8 cellular contexts compared by ENCODE assay signal in genomic region chr4:155953151-155954117, GRCh38. TPM values are rescaled to one million over a fixed set of nuclear protein-coding genes. Genes with fewer than 3 reads are reported as not detected.
DNase-seq lines count a peak whose midpoint lies in the region; ATAC-seq and TF ChIP-seq lines count a peak whose summit lies in the region.

TSS of gene CTSO (minus strand) at chr4:155953866. CDS start at chr4:155953847, 19 bp downstream.

- intact Hi-C loops in colonic mucosa (cut with DNase I), result loop anchor here (5.0 to 10.0 kb wide), 2 partner anchors 141 to 509 kb away; no protein-coding TSS in a partner anchor

- CTCF ChIA-PET in AG04450 (lab: Charles Lee), result interaction anchor here (0.6 to 4.9 kb wide), 59 partner anchors 10 to 1403 kb away, joined by 3 to 173 read pairs (median 4); partner anchors contain the start of genes ASIC5, GUCY1B1 and PLRG1

- H3K27me3 ChIP-seq in AG04450 (ENCODE audit: control insufficient read depth, insufficient read depth, low read length) (no peaks in the 10 kb centered on the region), colonic mucosa (no peaks in the 10 kb centered on the region)

- peak; percentile 64 for DNase-seq in AG04450 (ENCODE audit: low read depth, low spot score)
- peak; percentile 66 for DNase-seq in NCI-H345 (lab: John Stamatoyannopoulos, UW)
- DNase-seq in activated CD4-positive, alpha-beta T cell treated with anti-CD3 and anti-CD28 coated beads for 4 hours, result peak; percentile 62 to 72
- DNase-seq in colonic mucosa, result peak; percentile 76
- peak; percentile 94 for DNase-seq in left kidney (ENCODE audit: low read depth, low spot score)
- DNase-seq in stimulated activated CD4-positive, alpha-beta T cell treated with anti-CD3 and anti-CD28 coated beads, Interleukin-2, amount 100 ng/mL, for 24 hours, result peak; percentile 71

- POLR2A ChIA-PET in AG04450 (lab: Yijun Ruan, JAX), result interaction anchor here (0.6 to 1.3 kb wide), 4 partner anchors 99 to 549 kb away, joined by 3 to 9 read pairs (median 4); no protein-coding TSS in a partner anchor

- TF ChIP-seq CTCF in AG04450 (IDR thresholded peaks at IDR 0.05; ENCODE audit: low read depth, low read length), result peak; percentile 69
- peak; percentile 45 for TF ChIP-seq CTCF in colonic mucosa (IDR thresholded peaks at IDR 0.05)

- peak; percentile 95 for ATAC-seq in GM18867 (IDR thresholded peaks at IDR 0.05; ENCODE audit: unreplicated experiment)
- peak; percentile 95 for ATAC-seq in HG03108 (IDR thresholded peaks at IDR 0.05; ENCODE audit: unreplicated experiment)

- H3K9me3 ChIP-seq in AG04450 (ENCODE audit: control insufficient read depth, insufficient read depth, low read length) (no peaks in the 10 kb centered on the region), colonic mucosa (no peaks in the 10 kb centered on the region)

- peak within 1 kb of the TSS; percentile 80 to 91 for H3K9ac ChIP-seq in colonic mucosa (ENCODE audit: low read depth in 2 of 2, low read length in 2 of 2)

- H3K4me3 ChIP-seq in AG04450 (ENCODE audit: low read depth, low read length) (peak within 1 kb of the TSS; percentile 74), colonic mucosa (peak within 1 kb of the TSS; percentile 84)

- H3K36me3 ChIP-seq in colonic mucosa, result no peaks in the 10 kb centered on the region

- H3K4me1 ChIP-seq in colonic mucosa, result peaks cover 7% of the 10 kb centered on the region

- H3K27ac ChIP-seq in AG04450 (ENCODE audit: low read depth, low read length), result peak within 1 kb of the TSS; percentile 95
- H3K27ac ChIP-seq in colonic mucosa, result peak within 1 kb of the TSS; percentile 98

RNA-seq across cellular contexts. Expression of gene CTSO, which starts in this region (rescaled TPM):
- polyA plus RNA-seq in AG04450 (2011; rRNA removed), result 19.0 and 24.0 TPM in 2 replicates
- 3.8 and 6.6 TPM in 2 replicates for polyA minus RNA-seq in AG04450 (2011; rRNA and poly(A)+ RNA removed)
- total RNA-seq in colonic mucosa, result 10 to 100 TPM in 1 of 2 donors, 1 to 10 TPM in 1; 3.3 to 14.7 TPM

Comparison
In these comparisons a context has a peak if more than half of its experiments do, and no peak if none do; other contexts are left out.
1. Peak in every context shown above with its lines: DNase-seq, ATAC-seq, H3K4me3 ChIP-seq and H3K27ac ChIP-seq.